In genomic region chr12:31772186-31772585, GRCh38 we compare ENCODE assay signal across 2 cellular contexts.
TF ChIP-seq lines count a peak whose summit lies in the region.

No MANE protein-coding gene starts in this region.

TF ChIP-seq in K562, 482 proteins besides CTCF, POLR2A, EP300 and RAD21:
- TF ChIP-seq NFXL1 (CRISPR knock-in tag; IDR thresholded peaks at IDR 0.05) (no peak), ZNF436 (CRISPR knock-in tag; IDR thresholded peaks at IDR 0.05) (no peak), CREB3L1 (IDR thresholded peaks at IDR 0.05; ENCODE audit: borderline replicate concordance, low read depth) (no peak), ZNF347 (CRISPR knock-in tag; IDR thresholded peaks at IDR 0.05; ENCODE audit: low read depth) (no peak), SLC30A9 (CRISPR knock-in tag; IDR thresholded peaks at IDR 0.05) (no peak), ZNF217 (CRISPR knock-in tag; IDR thresholded peaks at IDR 0.05) (no peak)
- TF ChIP-seq, protein P1, sequence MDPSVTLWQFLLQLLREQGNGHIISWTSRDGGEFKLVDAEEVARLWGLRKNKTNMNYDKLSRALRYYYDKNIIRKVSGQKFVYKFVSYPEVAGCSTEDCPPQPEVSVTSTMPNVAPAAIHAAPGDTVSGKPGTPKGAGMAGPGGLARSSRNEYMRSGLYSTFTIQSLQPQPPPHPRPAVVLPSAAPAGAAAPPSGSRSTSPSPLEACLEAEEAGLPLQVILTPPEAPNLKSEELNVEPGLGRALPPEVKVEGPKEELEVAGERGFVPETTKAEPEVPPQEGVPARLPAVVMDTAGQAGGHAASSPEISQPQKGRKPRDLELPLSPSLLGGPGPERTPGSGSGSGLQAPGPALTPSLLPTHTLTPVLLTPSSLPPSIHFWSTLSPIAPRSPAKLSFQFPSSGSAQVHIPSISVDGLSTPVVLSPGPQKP (CRISPR knock-in tag; IDR thresholded peaks at IDR 0.05): no peak
TF ChIP-seq in K562: peak in this region for 0.

TF ChIP-seq in WTC11, 78 proteins besides CTCF, POLR2A, EP300 and RAD21:
- TF ChIP-seq, protein P2, sequence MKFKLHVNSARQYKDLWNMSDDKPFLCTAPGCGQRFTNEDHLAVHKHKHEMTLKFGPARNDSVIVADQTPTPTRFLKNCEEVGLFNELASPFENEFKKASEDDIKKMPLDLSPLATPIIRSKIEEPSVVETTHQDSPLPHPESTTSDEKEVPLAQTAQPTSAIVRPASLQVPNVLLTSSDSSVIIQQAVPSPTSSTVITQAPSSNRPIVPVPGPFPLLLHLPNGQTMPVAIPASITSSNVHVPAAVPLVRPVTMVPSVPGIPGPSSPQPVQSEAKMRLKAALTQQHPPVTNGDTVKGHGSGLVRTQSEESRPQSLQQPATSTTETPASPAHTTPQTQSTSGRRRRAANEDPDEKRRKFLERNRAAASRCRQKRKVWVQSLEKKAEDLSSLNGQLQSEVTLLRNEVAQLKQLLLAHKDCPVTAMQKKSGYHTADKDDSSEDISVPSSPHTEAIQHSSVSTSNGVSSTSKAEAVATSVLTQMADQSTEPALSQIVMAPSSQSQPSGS (CRISPR knock-in tag; IDR thresholded peaks at IDR 0.05; ENCODE audit: borderline replicate concordance, low read depth): no peak
- TF ChIP-seq ZNF121 (CRISPR knock-in tag; IDR thresholded peaks at IDR 0.05): no peak
- TF ChIP-seq, protein P3, sequence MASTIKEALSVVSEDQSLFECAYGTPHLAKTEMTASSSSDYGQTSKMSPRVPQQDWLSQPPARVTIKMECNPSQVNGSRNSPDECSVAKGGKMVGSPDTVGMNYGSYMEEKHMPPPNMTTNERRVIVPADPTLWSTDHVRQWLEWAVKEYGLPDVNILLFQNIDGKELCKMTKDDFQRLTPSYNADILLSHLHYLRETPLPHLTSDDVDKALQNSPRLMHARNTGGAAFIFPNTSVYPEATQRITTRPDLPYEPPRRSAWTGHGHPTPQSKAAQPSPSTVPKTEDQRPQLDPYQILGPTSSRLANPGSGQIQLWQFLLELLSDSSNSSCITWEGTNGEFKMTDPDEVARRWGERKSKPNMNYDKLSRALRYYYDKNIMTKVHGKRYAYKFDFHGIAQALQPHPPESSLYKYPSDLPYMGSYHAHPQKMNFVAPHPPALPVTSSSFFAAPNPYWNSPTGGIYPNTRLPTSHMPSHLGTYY (CRISPR knock-in tag; IDR thresholded peaks at IDR 0.05): no peak
- TF ChIP-seq, protein P4, sequence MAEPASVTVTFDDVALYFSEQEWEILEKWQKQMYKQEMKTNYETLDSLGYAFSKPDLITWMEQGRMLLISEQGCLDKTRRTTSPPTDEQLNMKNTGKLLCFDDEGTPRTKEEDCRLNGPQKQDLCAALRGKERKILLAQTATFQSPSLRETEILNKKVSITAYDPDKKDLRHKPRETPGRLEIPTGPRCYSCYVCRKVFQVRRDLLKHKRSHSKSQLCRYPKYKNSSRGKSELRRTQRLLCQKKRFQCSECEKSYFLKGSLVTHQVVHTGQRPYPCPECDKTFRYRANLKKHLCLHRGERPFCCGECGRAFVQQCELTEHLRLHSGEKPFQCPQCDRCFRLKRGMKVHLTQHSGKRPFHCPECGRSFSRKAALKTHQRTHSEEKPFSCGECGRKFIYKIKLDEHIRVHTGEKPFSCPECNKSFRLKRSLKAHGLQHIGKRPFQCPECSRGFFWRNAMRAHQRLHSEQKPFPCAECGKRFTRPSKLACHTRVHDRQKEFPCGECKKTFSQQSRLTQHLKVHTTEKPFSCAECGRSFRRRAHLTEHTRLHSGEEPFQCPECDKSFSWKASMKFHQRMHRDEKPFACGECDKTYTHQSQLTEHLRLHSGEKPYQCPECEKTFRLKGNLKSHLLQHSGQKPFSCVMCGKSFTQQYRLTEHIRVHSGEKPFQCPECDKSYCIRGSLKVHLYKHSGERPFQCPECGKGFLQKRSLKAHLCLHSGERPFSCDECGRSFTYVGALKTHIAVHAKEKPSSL (CRISPR knock-in tag; conservative IDR thresholded peaks at IDR 0.05): no peak
- no peak for TF ChIP-seq RORB (CRISPR knock-in tag; IDR thresholded peaks at IDR 0.05)
- no peak for TF ChIP-seq ZNF232 (CRISPR knock-in tag; IDR thresholded peaks at IDR 0.05)
- TF ChIP-seq CREB1 (CRISPR knock-in tag; IDR thresholded peaks at IDR 0.05): no peak
- no peak for TF ChIP-seq ZNF416 (CRISPR knock-in tag; IDR thresholded peaks at IDR 0.05)
- no peak for TF ChIP-seq OVOL2 (CRISPR knock-in tag; IDR thresholded peaks at IDR 0.05; ENCODE audit: borderline replicate concordance)
- TF ChIP-seq ETV6 (CRISPR knock-in tag; IDR thresholded peaks at IDR 0.05): no peak
- no peak for TF ChIP-seq NFE2L1 (CRISPR knock-in tag; IDR thresholded peaks at IDR 0.05)
- no peak for TF ChIP-seq SP1 (CRISPR knock-in tag; conservative IDR thresholded peaks at IDR 0.05)
- no peak for TF ChIP-seq TCF7 (CRISPR knock-in tag; IDR thresholded peaks at IDR 0.05; ENCODE audit: low read depth)
- no peak for TF ChIP-seq NFYB (CRISPR knock-in tag; conservative IDR thresholded peaks at IDR 0.05; ENCODE audit: low read depth)
- TF ChIP-seq, protein P5, sequence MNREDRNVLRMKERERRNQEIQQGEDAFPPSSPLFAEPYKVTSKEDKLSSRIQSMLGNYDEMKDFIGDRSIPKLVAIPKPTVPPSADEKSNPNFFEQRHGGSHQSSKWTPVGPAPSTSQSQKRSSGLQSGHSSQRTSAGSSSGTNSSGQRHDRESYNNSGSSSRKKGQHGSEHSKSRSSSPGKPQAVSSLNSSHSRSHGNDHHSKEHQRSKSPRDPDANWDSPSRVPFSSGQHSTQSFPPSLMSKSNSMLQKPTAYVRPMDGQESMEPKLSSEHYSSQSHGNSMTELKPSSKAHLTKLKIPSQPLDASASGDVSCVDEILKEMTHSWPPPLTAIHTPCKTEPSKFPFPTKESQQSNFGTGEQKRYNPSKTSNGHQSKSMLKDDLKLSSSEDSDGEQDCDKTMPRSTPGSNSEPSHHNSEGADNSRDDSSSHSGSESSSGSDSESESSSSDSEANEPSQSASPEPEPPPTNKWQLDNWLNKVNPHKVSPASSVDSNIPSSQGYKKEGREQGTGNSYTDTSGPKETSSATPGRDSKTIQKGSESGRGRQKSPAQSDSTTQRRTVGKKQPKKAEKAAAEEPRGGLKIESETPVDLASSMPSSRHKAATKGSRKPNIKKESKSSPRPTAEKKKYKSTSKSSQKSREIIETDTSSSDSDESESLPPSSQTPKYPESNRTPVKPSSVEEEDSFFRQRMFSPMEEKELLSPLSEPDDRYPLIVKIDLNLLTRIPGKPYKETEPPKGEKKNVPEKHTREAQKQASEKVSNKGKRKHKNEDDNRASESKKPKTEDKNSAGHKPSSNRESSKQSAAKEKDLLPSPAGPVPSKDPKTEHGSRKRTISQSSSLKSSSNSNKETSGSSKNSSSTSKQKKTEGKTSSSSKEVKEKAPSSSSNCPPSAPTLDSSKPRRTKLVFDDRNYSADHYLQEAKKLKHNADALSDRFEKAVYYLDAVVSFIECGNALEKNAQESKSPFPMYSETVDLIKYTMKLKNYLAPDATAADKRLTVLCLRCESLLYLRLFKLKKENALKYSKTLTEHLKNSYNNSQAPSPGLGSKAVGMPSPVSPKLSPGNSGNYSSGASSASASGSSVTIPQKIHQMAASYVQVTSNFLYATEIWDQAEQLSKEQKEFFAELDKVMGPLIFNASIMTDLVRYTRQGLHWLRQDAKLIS (CRISPR knock-in tag; IDR thresholded peaks at IDR 0.05; ENCODE audit: borderline replicate concordance): no peak
- TF ChIP-seq PRDM15 (CRISPR knock-in tag; IDR thresholded peaks at IDR 0.05): no peak
- no peak for TF ChIP-seq JUN (CRISPR knock-in tag; IDR thresholded peaks at IDR 0.05)
- TF ChIP-seq, protein P6, sequence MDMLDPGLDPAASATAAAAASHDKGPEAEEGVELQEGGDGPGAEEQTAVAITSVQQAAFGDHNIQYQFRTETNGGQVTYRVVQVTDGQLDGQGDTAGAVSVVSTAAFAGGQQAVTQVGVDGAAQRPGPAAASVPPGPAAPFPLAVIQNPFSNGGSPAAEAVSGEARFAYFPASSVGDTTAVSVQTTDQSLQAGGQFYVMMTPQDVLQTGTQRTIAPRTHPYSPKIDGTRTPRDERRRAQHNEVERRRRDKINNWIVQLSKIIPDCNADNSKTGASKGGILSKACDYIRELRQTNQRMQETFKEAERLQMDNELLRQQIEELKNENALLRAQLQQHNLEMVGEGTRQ (CRISPR knock-in tag; IDR thresholded peaks at IDR 0.05): no peak
